In the genomic region with DNA sequence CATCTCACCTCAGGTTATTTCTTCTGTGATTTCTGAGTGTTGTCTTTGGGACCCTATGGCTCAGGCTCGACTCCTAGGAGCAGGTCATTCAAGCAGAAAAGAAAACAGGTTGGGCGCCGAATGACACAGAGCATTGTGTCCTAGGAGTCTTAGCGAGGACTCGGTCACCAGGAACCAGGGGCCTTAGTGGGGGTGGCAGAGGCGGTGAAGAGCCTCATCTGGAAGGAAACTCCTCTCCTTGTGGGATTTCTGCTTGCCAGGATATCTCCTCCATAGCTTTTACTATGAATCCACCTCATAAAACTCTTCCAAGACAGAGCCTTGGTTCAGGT, we compare ENCODE assay signal across 9 cellular contexts. TPM values are rescaled to one million over a fixed set of nuclear protein-coding genes. Genes with fewer than 3 reads are reported as not detected.
DNase-seq lines count a peak whose midpoint lies in the region; ATAC-seq, FAIRE-seq and TF ChIP-seq lines count a peak whose summit lies in the region.
"Had no signal": no experiment of that assay in that cellular context is flagged by ENCODE, and none has a peak within 500 bp of the region (broad histone marks: within the 10 kb centered on the region; RNA-seq: fewer than 3 reads in every experiment).

No MANE protein-coding gene starts in this region.

- H3K9ac ChIP-seq in K562 (ENCODE audit: insufficient read depth in 1 of 2, low read depth in 2 of 2, low read length in 2 of 2) (peak overlapping the region; percentile 76 to 92; a peak in 3 of 4 replicates), liver (ENCODE audit: low read depth in 1 of 2, low read length in 2 of 2) (no peak overlapping the region)

- DNase-seq in activated CD4-positive, alpha-beta T cell treated with anti-CD3 and anti-CD28 coated beads, Interleukin-2, amount 10 ng/mL, durations not matched to agents 7 days and 5 days, result no peak
- DNase-seq in activated CD4-positive, alpha-beta T cell treated with anti-CD3 and anti-CD28 coated beads, Interleukin-2, amount 50 U/mL, for 4 hours, result no peak
- DNase-seq in K562 (ENCODE audit: extremely low read depth in 1 of 4, low spot score in 3 of 4), result no peak
- DNase-seq in tibial nerve (ENCODE audit: low spot score in 2 of 2), result no peak
- DNase-seq in NCI-H2227 treated with DMSO at 0.1 percent for 48 hours (lab: John Stamatoyannopoulos, UW), result no peak

- H3K79me2 ChIP-seq in K562 (ENCODE audit: control insufficient read depth, insufficient read depth, low read length), result no peaks in the 10 kb centered on the region

- POLR2A ChIA-PET in activated CD4-positive, alpha-beta T cell treated with anti-CD3 and anti-CD28 coated beads, Interleukin-2, amount 10 ng/mL, durations not matched to agents 7 days and 5 days (lab: Charles Lee), result no interaction called here
- POLR2A ChIA-PET in K562 (lab: Yijun Ruan, JAX), result interaction anchor here (0.7 kb wide), 1 partner anchor 41 kb away, joined by 3 read pairs; no protein-coding TSS in a partner anchor

- intact Hi-C loops in K562 (cut with micrococcal nuclease), result no loop called here

- ATAC-seq in K562 (peak; percentile 13; the same call in 2 of the 3 replicates), HG03280 (IDR thresholded peaks at IDR 0.05; ENCODE audit: unreplicated experiment) (no peak), HG03045 (IDR thresholded peaks at IDR 0.05; ENCODE audit: unreplicated experiment) (no peak)

- peaks cover 5% of the 10 kb centered on the region for H3K4me1 Mint-ChIP-seq in activated CD4-positive, alpha-beta T cell treated with anti-CD3 and anti-CD28 coated beads, Interleukin-2, amount 10 ng/mL, durations not matched to agents 7 days and 5 days

- TF ChIP-seq CTCF in K562 (IDR thresholded peaks at IDR 0.05 in 2 of 3, conservative IDR thresholded peaks at IDR 0.05 in 1 of 3; ENCODE audit: insufficient read depth in 2 of 3, low read depth in 1 of 3, low read length in 3 of 3) (no peak), liver (IDR thresholded peaks at IDR 0.05; ENCODE audit: low read depth, low read length, missing input control) (no peak), tibial nerve (IDR thresholded peaks at IDR 0.05) (no peak)

- no peak for TF ChIP-seq RAD21 in K562 (CRISPR knock-in tag; conservative IDR thresholded peaks at IDR 0.05 in 1 of 2, IDR thresholded peaks at IDR 0.05 in 1 of 2)
- no peak for TF ChIP-seq RAD21 in liver (IDR thresholded peaks at IDR 0.05)

- H3K4me2 ChIP-seq in K562 (ENCODE audit: insufficient read depth, low read length), result peak overlapping the region; percentile 75

- TF ChIP-seq EP300 in K562 (IDR thresholded peaks at IDR 0.05; ENCODE audit: low read length) (no peak), tibial nerve (IDR thresholded peaks at IDR 0.05) (no peak)

- H2AFZ ChIP-seq in K562 (ENCODE audit: low read depth, low read length), result peak overlapping the region; percentile 96

- H3K9me1 ChIP-seq in K562 (ENCODE audit: control insufficient read depth, insufficient read depth, low read length), result no peaks in the 10 kb centered on the region

- H3K27me3 ChIP-seq in K562 (ENCODE audit: control insufficient read depth in 2 of 2, insufficient read depth in 2 of 2, low read length in 2 of 2), result no peaks in the 10 kb centered on the region
- H3K27me3 ChIP-seq in liver (ENCODE audit: control insufficient read depth in 4 of 4, insufficient read depth in 4 of 4, low read length in 3 of 4), result no peaks in the 10 kb centered on the region
- H3K27me3 ChIP-seq in tibial nerve, result no peaks in the 10 kb centered on the region

- peak overlapping the region; percentile 61 for H3K4me3 Mint-ChIP-seq in activated CD4-positive, alpha-beta T cell treated with anti-CD3 and anti-CD28 coated beads, Interleukin-2, amount 10 ng/mL, durations not matched to agents 7 days and 5 days

- 27% methylated on average over 5 of the region's 6 CpGs for WGBS in K562 (ENCODE audit: insufficient coverage, low coverage, missing lambda C conversion rate)
- 44% methylated on average over 6 of the region's 6 CpGs for WGBS in liver
- WGBS in tibial nerve, 2 donors, result 48% methylated on average over 6 of the region's 6 CpGs

- H3K9me3 ChIP-seq in K562 (replicated peaks; ENCODE audit: control insufficient read depth, insufficient read depth, low read depth, low read length) (no peaks in the 10 kb centered on the region), liver (ENCODE audit: control insufficient read depth in 4 of 4, low read length in 3 of 4) (no peaks in the 10 kb centered on the region), tibial nerve (no peaks in the 10 kb centered on the region)

- no peaks in the 10 kb centered on the region for H4K20me1 ChIP-seq in K562 (replicated peaks; ENCODE audit: control insufficient read depth, insufficient read depth, low read length)

- H3K36me3 ChIP-seq in K562 (ENCODE audit: control insufficient read depth, insufficient read depth, low read length), result no peaks in the 10 kb centered on the region
- H3K36me3 ChIP-seq in liver (ENCODE audit: control insufficient read depth in 4 of 4, insufficient read depth in 3 of 4, low read depth in 1 of 4, low read length in 3 of 4), result no peaks in the 10 kb centered on the region
- H3K36me3 ChIP-seq in tibial nerve, result no peaks in the 10 kb centered on the region

- no peak for FAIRE-seq in K562 (lab: Jason Lieb, UNC)
- FAIRE-seq: G401.6 had no signal

- no TSS peak for BruUV-seq in K562 (replicated peaks; lab: Mats Ljungman, UMichigan)

- CTCF ChIA-PET in activated CD4-positive, alpha-beta T cell treated with anti-CD3 and anti-CD28 coated beads, Interleukin-2, amount 10 ng/mL, durations not matched to agents 7 days and 5 days (lab: Charles Lee), result interaction anchor here (1.4 to 2.0 kb wide), 3 partner anchors 22 to 88 kb away, joined by 3 to 8 read pairs (median 6); no protein-coding TSS in a partner anchor
- CTCF ChIA-PET in K562 (lab: Yijun Ruan, JAX; ENCODE audit: low intra/inter-chr PET ratio), result no interaction called here

- no peaks in the 10 kb centered on the region for H3K36me3 Mint-ChIP-seq in activated CD4-positive, alpha-beta T cell treated with anti-CD3 and anti-CD28 coated beads, Interleukin-2, amount 10 ng/mL, durations not matched to agents 7 days and 5 days (ENCODE audit: low read depth)

- H3K27ac ChIP-seq in K562 (ENCODE audit: extremely low read depth, low read depth, low read length) (no peak overlapping the region; the same call in 2 of the 3 replicates), liver (ENCODE audit: low read depth in 1 of 2, low read length in 2 of 2) (no peak overlapping the region), tibial nerve (peak overlapping the region in 3 of 4 donors; percentile 60 to 72 (median 72))

- H3K9me3 Mint-ChIP-seq in activated CD4-positive, alpha-beta T cell treated with anti-CD3 and anti-CD28 coated beads, Interleukin-2, amount 10 ng/mL, durations not matched to agents 7 days and 5 days, result no peaks in the 10 kb centered on the region

- in situ Hi-C loops in K562 (cut with MboI), result no loop called here

- peaks cover 59% of the 10 kb centered on the region for H3K27me3 Mint-ChIP-seq in activated CD4-positive, alpha-beta T cell treated with anti-CD3 and anti-CD28 coated beads, Interleukin-2, amount 10 ng/mL, durations not matched to agents 7 days and 5 days

- TF ChIP-seq POLR2A in K562 (conservative IDR thresholded peaks at IDR 0.05), result no peak
- no peak for TF ChIP-seq POLR2A in tibial nerve (IDR thresholded peaks at IDR 0.05)

- H3K27ac Mint-ChIP-seq in activated CD4-positive, alpha-beta T cell treated with anti-CD3 and anti-CD28 coated beads, Interleukin-2, amount 10 ng/mL, durations not matched to agents 7 days and 5 days, result no peak overlapping the region

- peak overlapping the region; percentile 57 for H3K4me3 ChIP-seq in K562
- peak overlapping the region in 2 of 3 donors; percentile 67 to 83 for H3K4me3 ChIP-seq in liver (ENCODE audit: low read depth in 1 of 3, low read length in 3 of 3)
- H3K4me3 ChIP-seq in tibial nerve, result peak overlapping the region in 3 of 4 donors; percentile 43 to 86 (median 65)

- H3K4me1 ChIP-seq in K562 (replicated peaks in 1 of 2; ENCODE audit: control insufficient read depth in 2 of 2, insufficient read depth in 2 of 2, low read length in 2 of 2), result peaks cover 0 to 15% of the 10 kb centered on the region in 2 experiments; a peak in 3 of 5 replicates
- H3K4me1 ChIP-seq in liver (ENCODE audit: control insufficient read depth in 4 of 4, insufficient read depth in 4 of 4, low read length in 3 of 4), result peaks cover 0 to 12% (median 2%) of the 10 kb centered on the region in 4 donors
- H3K4me1 ChIP-seq in tibial nerve, result peaks cover 0 to 25% (median 9%) of the 10 kb centered on the region in 4 donors

RNA-seq across cellular contexts. Expression of gene PLEKHH1, which starts 0.6 kb away (rescaled TPM):
- under 1 TPM; 0.29 to 0.50 TPM for total RNA-seq in activated CD4-positive, alpha-beta T cell treated with anti-CD3 and anti-CD28 coated beads, Interleukin-2, amount 10 ng/mL, durations not matched to agents 7 days and 5 days
- total RNA-seq in K562 (2011; cell fraction: chromatin; rRNA removed; ENCODE audit: low replicate concordance), result 52.8 and 57.1 TPM in 2 replicates
- total RNA-seq in K562 (2011; cell fraction: nucleolus; rRNA removed), result 21.8 and 23.4 TPM in 2 replicates
- total RNA-seq in K562 (2011; cell fraction: nucleoplasm; rRNA removed), result 31.3 and 43.5 TPM in 2 replicates
- total RNA-seq in K562 (2014; rRNA removed) (2.1 and 2.5 TPM in 2 replicates), K562 (2014; rRNA removed; fragmentation: Illumina TruSeq; extraction: Trizol) (2.9 and 4.0 TPM in 2 replicates), K562 (2015; rRNA removed; fragmentation: Illumina TruSeq; extraction: Trizol) (1.7 and 2.2 TPM in 2 replicates), K562 (2021) (4.3 and 5.7 TPM in 2 replicates), liver (1 to 10 TPM; 1.3 to 2.4 TPM), tibial nerve (10 to 100 TPM in 1 of 4 donors, 1 to 10 TPM in 3; 2.4 to 10.2 (median 4.6) TPM)
- polyA plus RNA-seq in K562 (2011; rRNA removed) (3.7 and 6.6 TPM in 2 replicates), K562 (2014; fragmentation: Illumina TruSeq; extraction: Trizol) (3.6 and 5.1 TPM in 2 replicates), K562 (2014; fragmentation: Nextera tagmentation; extraction: Ambion mirVana) (1 to 10 TPM in 1 of 2 experiments, under 1 TPM in 1; 0.76 to 1.3 TPM), K562 (2014; rRNA removed) (5.9 and 6.2 TPM in 2 replicates), liver (under 1 TPM; 0.46 to 0.53 TPM)
- 2.3 and 4.4 TPM in 2 replicates for polyA plus RNA-seq in K562 (2011; cell fraction: cytosol; rRNA removed)
- polyA plus RNA-seq in K562 (2011; cell fraction: nucleus; rRNA removed), result 20.3 and 22.6 TPM in 2 replicates
- 2.3 and 6.1 TPM in 2 replicates for polyA plus RNA-seq in K562 (2012)
- 3.1 and 5.2 TPM in 2 replicates for polyA minus RNA-seq in K562 (2011; rRNA and poly(A)+ RNA removed)
- polyA minus RNA-seq in K562 (2011; cell fraction: cytosol; rRNA and poly(A)+ RNA removed), result 0.86 and 5.0 TPM in 2 replicates
- polyA minus RNA-seq in K562 (2011; cell fraction: nucleus; rRNA and poly(A)+ RNA removed), result 5.9 and 8.3 TPM in 2 replicates

RNA-seq across cellular contexts. Expression of gene TMEM229B, which starts 45.2 kb away (rescaled TPM):
- total RNA-seq in activated CD4-positive, alpha-beta T cell treated with anti-CD3 and anti-CD28 coated beads, Interleukin-2, amount 10 ng/mL, durations not matched to agents 7 days and 5 days, result 10 to 100 TPM; 24.3 to 25.1 TPM
- total RNA-seq in K562 (2011; cell fraction: chromatin; rRNA removed; ENCODE audit: low replicate concordance), result not detected in 2 replicates
- total RNA-seq in K562 (2011; cell fraction: nucleolus; rRNA removed), result not detected in 2 replicates
- not detected in 2 replicates for total RNA-seq in K562 (2011; cell fraction: nucleoplasm; rRNA removed)
- total RNA-seq in K562 (2014; rRNA removed) (not detected in 2 replicates), K562 (2014; rRNA removed; fragmentation: Illumina TruSeq; extraction: Trizol) (not detected in 2 replicates), K562 (2015; rRNA removed; fragmentation: Illumina TruSeq; extraction: Trizol) (not detected in 2 replicates), K562 (2021) (0.11 TPM in 1 of 2 replicates, not detected in the other), liver (1 to 10 TPM; 1.7 to 2.0 TPM), tibial nerve (1 to 10 TPM in 3 of 4 donors, not detected in 1; 2.7 to 6.1 (median 5.7) TPM)
- polyA plus RNA-seq in K562 (2011; rRNA removed) (not detected in 2 replicates), K562 (2014; fragmentation: Illumina TruSeq; extraction: Trizol) (not detected in 2 replicates), K562 (2014; fragmentation: Nextera tagmentation; extraction: Ambion mirVana) (not detected), K562 (2014; rRNA removed) (not detected in 2 replicates), liver (1 to 10 TPM in 1 of 2 donors, under 1 TPM in 1; 0.40 to 1.5 TPM)
- polyA plus RNA-seq in K562 (2011; cell fraction: cytosol; rRNA removed), result 0.34 TPM in 1 of 2 replicates, not detected in the other
- polyA plus RNA-seq in K562 (2011; cell fraction: nucleus; rRNA removed), result 0.03 TPM in 1 of 2 replicates, not detected in the other
- 0.01 and 0.15 TPM in 2 replicates for polyA plus RNA-seq in K562 (2012)
- polyA minus RNA-seq in K562 (2011; rRNA and poly(A)+ RNA removed), result not detected in 2 replicates
- not detected in 2 replicates for polyA minus RNA-seq in K562 (2011; cell fraction: cytosol; rRNA and poly(A)+ RNA removed)
- 0.13 TPM in 1 of 2 replicates, not detected in the other for polyA minus RNA-seq in K562 (2011; cell fraction: nucleus; rRNA and poly(A)+ RNA removed)

Comparison
In these comparisons a context has a peak if more than half of its experiments do, and no peak if none do; other contexts are left out.
1. H3K27ac ChIP-seq: peak in tibial nerve (3 of 4); none in K562 (single experiment) and liver (0 of 2).
2. H3K9ac ChIP-seq: peak in K562 (2 of 2); none in liver (0 of 2).
3. Peak in every context shown above with its lines, with median percentiles within 50 percentile points of each other: H3K4me3 ChIP-seq.